In the genomic region with DNA sequence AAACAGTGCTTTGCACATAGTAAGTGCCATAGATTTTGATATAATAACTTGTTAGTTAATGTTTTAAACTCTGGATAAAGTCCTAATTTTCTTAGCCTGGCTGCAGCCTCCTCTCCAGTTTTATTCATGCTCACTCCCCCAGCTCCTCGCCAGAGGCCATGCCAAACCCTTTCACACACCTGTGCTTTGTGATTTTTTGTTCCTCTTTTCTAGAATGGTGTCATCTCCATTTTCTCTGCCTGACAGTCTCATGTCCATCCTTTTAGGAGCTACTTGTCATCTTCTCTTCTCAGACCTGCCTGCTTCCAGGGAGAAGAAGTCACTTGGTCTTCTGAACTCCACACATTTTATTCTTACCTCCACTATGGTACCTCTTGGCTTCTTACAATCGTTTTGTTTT, we compare ENCODE assay signal across 20 cellular contexts.
"Had no signal": no experiment of that assay in that cellular context is flagged by ENCODE, and none has a peak within 500 bp of the region (broad histone marks: within the 10 kb centered on the region; RNA-seq: fewer than 3 reads in every experiment).

No MANE protein-coding gene starts in this region.

- H3K36me3 ChIP-seq: breast epithelium, left ventricle myocardium inferior, prostate gland, tibial artery had no signal

- H3K27ac ChIP-seq: breast epithelium, left ventricle myocardium inferior, prostate gland, tibial artery had no signal

- H3K9me3 ChIP-seq: breast epithelium, left ventricle myocardium inferior, prostate gland, tibial artery had no signal

- H3K4me3 ChIP-seq: breast epithelium, left ventricle myocardium inferior, prostate gland, tibial artery had no signal

- H3K4me1 ChIP-seq: breast epithelium, left ventricle myocardium inferior, prostate gland, tibial artery had no signal

- ATAC-seq: activated CD4-positive, alpha-beta T cell treated with anti-CD3 and anti-CD28 coated beads for 36 hours; effector memory CD8-positive, alpha-beta T cell; esophagus mucosa; natural killer cell; stimulated activated naive CD8-positive, alpha-beta T cell treated with anti-CD3 and anti-CD28 coated beads, Interleukin-15, amount 100 ng/mL, for 72 hours had no signal

- DNase-seq: activated B cell treated with CpG ODN at 0.5 μM for 24 hours; activated CD4-positive, alpha-beta T cell treated with anti-CD3 and anti-CD28 coated beads for 36 hours; activated CD4-positive, alpha-beta T cell treated with anti-CD3 and anti-CD28 coated beads, Interleukin-2, amount 50 U/mL, for 48 hours; activated naive CD4-positive, alpha-beta T cell treated with anti-CD3 and anti-CD28 coated beads for 36 hours; activated naive CD8-positive, alpha-beta T cell treated with anti-CD3 and anti-CD28 coated beads, Interleukin-2, amount 10 ng/mL, durations not matched to agents 7 days and 5 days; activated T-cell treated with anti-CD3 and anti-CD28 coated beads, Interleukin-2, amount 50 U/mL, for 48 hours; amniotic stem cell; effector memory CD8-positive, alpha-beta T cell; foreskin melanocyte; glutamatergic neuron; hippocampal formation; kidney glomerular epithelial cell; left ventricle myocardium inferior; midbrain; natural killer cell; stimulated activated naive CD8-positive, alpha-beta T cell treated with anti-CD3 and anti-CD28 coated beads, Interleukin-15, amount 100 ng/mL, for 72 hours; tibial artery had no signal
